In genomic region chr6:111972714-111973678, GRCh38 we compare ENCODE assay signal across 8 cellular contexts.
DNase-seq lines count a peak whose midpoint lies in the region; ATAC-seq and TF ChIP-seq lines count a peak whose summit lies in the region.

No MANE protein-coding gene starts in this region.

- H3K4me3 Mint-ChIP-seq in T-cell, result peak overlapping the region; percentile 49 to 66 (median 60)

- POLR2A ChIA-PET in T-cell (lab: Charles Lee), result interaction anchor here (0.6 to 1.6 kb wide), 10 partner anchors 10 to 255 kb away, joined by 3 to 12 read pairs (median 3); no protein-coding TSS in a partner anchor

- no peaks in the 10 kb centered on the region for H3K27me3 ChIP-seq in ascending aorta

- H3K9me3 ChIP-seq in ascending aorta, result no peaks in the 10 kb centered on the region

- peaks cover 68 to 78% (median 74%) of the 10 kb centered on the region in 3 donors for H3K4me1 Mint-ChIP-seq in T-cell

- peaks cover 0 to 3% (median 0%) of the 10 kb centered on the region in 3 donors for H3K9me3 Mint-ChIP-seq in T-cell

- no peak for TF ChIP-seq CTCF in ascending aorta (IDR thresholded peaks at IDR 0.05)

- DNase-seq in GM04503 (ENCODE audit: low read depth) (peak; percentile 95), T-cell (peak; percentile 48 to 93 (median 72)), ascending aorta (ENCODE audit: low spot score in 2 of 2) (peak; percentile 16 to 83), kidney tubule cell (ENCODE audit: low spot score) (peak; percentile 93), germinal center (ENCODE audit: low spot score) (no peak), NCI-H526 (lab: John Stamatoyannopoulos, UW) (no peak)
- DNase-seq in stimulated activated CD8-positive, alpha-beta memory T cell treated with anti-CD3 and anti-CD28 coated beads, Interleukin-12 subunit alpha, Interleukin-12 subunit beta, amount 100 ng/mL, for 1 hour (ENCODE audit: low read depth), result peak; percentile 39

- intact Hi-C loops in ascending aorta (cut with DNase I), result loop anchor here (2.0 kb wide), 2 partner anchors 70 to 100 kb away; partner anchors contain the start of gene FYN

- H3K36me3 Mint-ChIP-seq in T-cell, result peaks cover 3% of the 10 kb centered on the region

- H3K4me3 ChIP-seq in ascending aorta, result peak overlapping the region; percentile 14 to 37

- H3K27me3 Mint-ChIP-seq in T-cell, result no peaks in the 10 kb centered on the region

- peak overlapping the region; percentile 54 to 59 for H3K27ac ChIP-seq in ascending aorta

- ATAC-seq in T-cell (replicated peaks in 1 of 4) (peak; percentile 92 to 98 (median 96)), GM19463 (IDR thresholded peaks at IDR 0.05; ENCODE audit: unreplicated experiment) (no peak)

- peaks cover 2 to 5% of the 10 kb centered on the region in 2 donors for H3K4me1 ChIP-seq in ascending aorta

- peak overlapping the region; percentile 92 to 97 for H3K27ac Mint-ChIP-seq in T-cell

- CTCF ChIA-PET in T-cell (lab: Charles Lee), result interaction anchor here in 1 of 2 donors (0.6 to 1.7 kb wide), 9 partner anchors 11 to 265 kb away, joined by 3 to 7 read pairs (median 4); partner anchors contain the start of gene FYN

- no peaks in the 10 kb centered on the region for H3K36me3 ChIP-seq in ascending aorta

Comparison
In these comparisons a context has a peak if more than half of its experiments do, and no peak if none do; other contexts are left out.
1. DNase-seq: peak in GM04503 (single experiment), T-cell (34 of 34), ascending aorta (2 of 2), kidney tubule cell (single experiment) and stimulated activated CD8-positive, alpha-beta memory T cell treated with anti-CD3 and anti-CD28 coated beads, Interleukin-12 subunit alpha, Interleukin-12 subunit beta, amount 100 ng/mL, for 1 hour (single experiment); none in germinal center (single experiment) and NCI-H526 (0 of 2).